2 cellular contexts compared by ENCODE assay signal in genomic region chr4:145010315-145010714, GRCh38.
DNase-seq lines count a peak whose midpoint lies in the region; ATAC-seq, FAIRE-seq and TF ChIP-seq lines count a peak whose summit lies in the region.
"Not testable (repeated sequence)": the region's sequence is repeated elsewhere in the genome, so short reads cannot be mapped to it uniquely, and the experiment has no call there.

No MANE protein-coding gene starts in this region.

- POLR2A ChIA-PET in HEK293 (lab: Yijun Ruan, JAX); K562 (lab: Yijun Ruan, JAX): not testable (repeated sequence)

- CTCF ChIA-PET in HEK293 (lab: Yijun Ruan, JAX); K562 (lab: Yijun Ruan, JAX; ENCODE audit: low intra/inter-chr PET ratio): not testable (repeated sequence)

- not testable (repeated sequence) for H3K27me3 ChIP-seq in K562 (ENCODE audit: control insufficient read depth in 2 of 2, insufficient read depth in 2 of 2, low read length in 2 of 2)

- H2AFZ ChIP-seq in K562 (ENCODE audit: low read depth, low read length): not testable (repeated sequence)

- not testable (repeated sequence) for H3K9ac ChIP-seq in K562 (ENCODE audit: insufficient read depth in 1 of 2, low read depth in 2 of 2, low read length in 2 of 2)

- not testable (repeated sequence) for H3K36me3 ChIP-seq in HEK293 (ENCODE audit: control insufficient read depth in 2 of 2, insufficient read depth in 1 of 2, low read length in 2 of 2); K562 (ENCODE audit: control insufficient read depth, insufficient read depth, low read length)

- TF ChIP-seq POLR2A in K562 (conservative IDR thresholded peaks at IDR 0.05): not testable (repeated sequence)

- peaks cover 14% of the 10 kb centered on the region for H3K79me2 ChIP-seq in K562 (ENCODE audit: control insufficient read depth, insufficient read depth, low read length)

- H3K4me2 ChIP-seq in K562 (ENCODE audit: insufficient read depth, low read length): not testable (repeated sequence)

- H4K20me1 ChIP-seq in K562 (replicated peaks; ENCODE audit: control insufficient read depth, insufficient read depth, low read length): not testable (repeated sequence)

- not testable (repeated sequence) for H3K4me3 ChIP-seq in HEK293 (ENCODE audit: low read depth, low read length); K562

- TF ChIP-seq RAD21 in K562 (CRISPR knock-in tag; conservative IDR thresholded peaks at IDR 0.05 in 1 of 2, IDR thresholded peaks at IDR 0.05 in 1 of 2): not testable (repeated sequence)

- in situ Hi-C loops in K562 (cut with MboI): not testable (repeated sequence)

- not testable (repeated sequence) for TF ChIP-seq EP300 in K562 (IDR thresholded peaks at IDR 0.05; ENCODE audit: low read length)

- DNase-seq in K562 (ENCODE audit: extremely low read depth in 1 of 4, low spot score in 3 of 4): not testable (repeated sequence)

- not testable (repeated sequence) for H3K27ac ChIP-seq in HEK293 (ENCODE audit: extremely low read depth, low read depth, low read length); K562 (ENCODE audit: extremely low read depth, low read depth, low read length)

- FAIRE-seq in K562 (lab: Jason Lieb, UNC): not testable (repeated sequence)

- 83% methylated on average over 4 of the region's 6 CpGs for WGBS in K562 (ENCODE audit: insufficient coverage, low coverage, missing lambda C conversion rate)

- intact Hi-C loops in K562 (cut with micrococcal nuclease): not testable (repeated sequence)

- not testable (repeated sequence) for H3K4me1 ChIP-seq in HEK293 (ENCODE audit: control insufficient read depth, insufficient read depth, low read length); K562 (replicated peaks in 1 of 2; ENCODE audit: control insufficient read depth in 2 of 2, insufficient read depth in 2 of 2, low read length in 2 of 2)

- H3K9me3 ChIP-seq in HEK293 (ENCODE audit: control insufficient read depth, insufficient read depth, low read depth, low read length); K562 (replicated peaks; ENCODE audit: control insufficient read depth, insufficient read depth, low read depth, low read length): not testable (repeated sequence)

- TF ChIP-seq CTCF in HEK293 (tag by site-specific recombination; IDR thresholded peaks at IDR 0.05); K562 (IDR thresholded peaks at IDR 0.05 in 2 of 3, conservative IDR thresholded peaks at IDR 0.05 in 1 of 3; ENCODE audit: insufficient read depth in 2 of 3, low read depth in 1 of 3, low read length in 3 of 3): not testable (repeated sequence)

- H3K9me1 ChIP-seq in K562 (ENCODE audit: control insufficient read depth, insufficient read depth, low read length): not testable (repeated sequence)

- BruUV-seq in K562 (replicated peaks; lab: Mats Ljungman, UMichigan): not testable (repeated sequence)

- ATAC-seq in K562: not testable (repeated sequence)

TF ChIP-seq in HEK293, 187 proteins besides CTCF, POLR2A, EP300 and RAD21:
- TF ChIP-seq ZNF146 (tag by site-specific recombination; IDR thresholded peaks at IDR 0.05): peak; percentile 38; the same call in 1 of the 2 replicates
TF ChIP-seq in HEK293: peak in this region for 1; not testable (repeated sequence) for 186.

TF ChIP-seq in K562, 482 proteins besides CTCF, POLR2A, EP300 and RAD21:
- TF ChIP-seq BCOR (IDR thresholded peaks at IDR 0.05): peak; percentile 51; the same call in 1 of the 2 replicates
- peak; percentile 53 for TF ChIP-seq RBM25 (IDR thresholded peaks at IDR 0.05; ENCODE audit: low read depth, low read length, severe bottlenecking)
- peak; percentile 93 for TF ChIP-seq ZNF146 (CRISPR knock-in tag; IDR thresholded peaks at IDR 0.05; ENCODE audit: unreplicated experiment)
